Comparison of ENCODE assay signal across 10 cellular contexts in the genomic region with DNA sequence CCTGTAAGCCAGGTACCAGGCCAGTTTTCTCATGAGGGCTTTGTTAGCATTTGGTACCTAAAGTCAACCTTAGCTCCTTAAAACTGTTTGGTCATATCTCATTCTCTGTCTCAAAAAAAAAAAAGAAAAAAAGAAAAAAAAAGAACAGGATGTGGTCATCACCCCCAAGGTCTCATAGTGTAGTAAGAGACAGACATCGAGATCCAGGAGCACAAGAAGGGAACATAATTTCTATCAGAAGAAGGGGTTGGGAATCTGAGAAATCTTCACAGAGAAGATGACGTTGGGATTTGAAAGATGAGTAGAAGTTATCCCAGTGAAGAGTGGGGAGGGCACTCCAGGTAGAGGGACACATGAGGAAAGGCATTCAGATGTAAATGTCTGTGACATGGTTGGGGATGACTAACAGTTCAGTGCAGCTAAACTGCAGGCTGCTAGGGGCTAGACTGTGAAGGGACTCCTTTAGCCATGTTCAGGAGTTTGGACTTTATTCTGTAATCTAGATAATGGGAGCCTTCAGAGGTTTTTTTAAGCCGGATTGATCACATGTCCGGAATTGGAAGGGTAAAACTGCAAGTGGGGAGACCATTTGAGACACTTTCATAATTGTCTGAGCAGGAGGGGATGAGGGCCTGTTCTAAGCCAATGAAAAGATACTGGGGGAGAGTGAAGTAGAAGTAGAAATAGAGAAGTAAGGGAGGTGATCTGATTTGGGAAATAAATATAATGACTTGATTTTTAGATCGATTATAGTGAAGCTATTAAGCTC. TPM values are rescaled to one million over a fixed set of nuclear protein-coding genes. Genes with fewer than 3 reads are reported as not detected.
DNase-seq lines count a peak whose midpoint lies in the region; ATAC-seq and TF ChIP-seq lines count a peak whose summit lies in the region.
"Had no signal": no experiment of that assay in that cellular context is flagged by ENCODE, and none has a peak within 500 bp of the region (broad histone marks: within the 10 kb centered on the region; RNA-seq: fewer than 3 reads in every experiment).

No MANE protein-coding gene starts in this region.

- peak overlapping the region; percentile 85 for H3K4me3 Mint-ChIP-seq in natural killer cell
- H3K4me3 Mint-ChIP-seq: mesothelial cell of epicardium had no signal

- no peaks in the 10 kb centered on the region for H3K27me3 Mint-ChIP-seq in natural killer cell (ENCODE audit: low read depth in 2 of 2)

- no peak for DNase-seq in activated CD4-positive, CD25-positive, alpha-beta regulatory T cell treated with anti-CD3 and anti-CD28 coated beads, Interleukin-2, amount 50 U/mL, for 72 hours
- peak; percentile 56 for DNase-seq in H7
- DNase-seq in natural killer cell, result no peak
- DNase-seq in NCI-H1694 treated with DMSO at 0.1 percent for 48 hours (lab: John Stamatoyannopoulos, UW), result no peak
- DNase-seq in foreskin melanocyte, result no peak
- DNase-seq in NAMALWA (ENCODE audit: low spot score), result no peak

- H3K4me2 ChIP-seq in SU-DHL-6 (ENCODE audit: low read depth, low read length, poor library complexity, severe bottlenecking), result peak overlapping the region; percentile 78
- H3K4me2 ChIP-seq: A549 had no signal

- H3K79me2 ChIP-seq in SU-DHL-6 (ENCODE audit: insufficient read depth, low read length), result peaks cover 28% of the 10 kb centered on the region

- no peaks in the 10 kb centered on the region for H3K36me3 ChIP-seq in H7 (replicated peaks; ENCODE audit: control insufficient read depth, insufficient read depth, low read length)
- no peaks in the 10 kb centered on the region for H3K36me3 ChIP-seq in SU-DHL-6 (ENCODE audit: low read length)

- H3K27ac ChIP-seq in SU-DHL-6 (ENCODE audit: low read depth, low read length), result peak overlapping the region; percentile 61
- H3K27ac ChIP-seq: A549 had no signal

- H3K36me3 Mint-ChIP-seq in natural killer cell, result no peaks in the 10 kb centered on the region
- H3K36me3 Mint-ChIP-seq: mesothelial cell of epicardium had no signal

- intact Hi-C loops in natural killer cell (cut with micrococcal nuclease), result loop anchor here (2.0 kb wide), 1 partner anchor 13 kb away; no protein-coding TSS in a partner anchor

- peaks cover 5% of the 10 kb centered on the region; the same call in 1 of the 2 replicates for H3F3A ChIP-seq in SU-DHL-6 (ENCODE audit: insufficient read depth)

- H4K20me1 ChIP-seq in SU-DHL-6 (ENCODE audit: low read depth, low read length), result no peaks in the 10 kb centered on the region

- H3K9me3 ChIP-seq in SU-DHL-6 (ENCODE audit: insufficient read depth, low read length), result no peaks in the 10 kb centered on the region
- H3K9me3 ChIP-seq: A549 had no signal

- no peaks in the 10 kb centered on the region for H3K27me3 ChIP-seq in H7 (ENCODE audit: control insufficient read depth, insufficient read depth, low read length)
- H3K27me3 ChIP-seq in SU-DHL-6 (ENCODE audit: low read length), result no peaks in the 10 kb centered on the region

- H3K4me3 ChIP-seq in H7 (ENCODE audit: insufficient read depth, low read depth, low read length) (no peak overlapping the region), SU-DHL-6 (ENCODE audit: insufficient read depth, low read length, poor library complexity, severe bottlenecking) (peak overlapping the region; percentile 65)
- H3K4me3 ChIP-seq: A549 had no signal

- peak overlapping the region; percentile 72 for H3K9ac ChIP-seq in SU-DHL-6 (ENCODE audit: low read length)

- peak overlapping the region; percentile 90 to 98 for H3K27ac Mint-ChIP-seq in natural killer cell
- H3K27ac Mint-ChIP-seq: mesothelial cell of epicardium had no signal

- H2AFZ ChIP-seq in SU-DHL-6 (ENCODE audit: low read depth, low read length, severe bottlenecking), result no peak overlapping the region

- H3K4me1 Mint-ChIP-seq in natural killer cell, result peaks cover 22 to 30% of the 10 kb centered on the region in 2 donors
- H3K4me1 Mint-ChIP-seq: mesothelial cell of epicardium had no signal

- no peaks in the 10 kb centered on the region for H3K9me3 Mint-ChIP-seq in natural killer cell

- peak; percentile 81 to 85 for ATAC-seq in activated CD4-positive, CD25-positive, alpha-beta regulatory T cell treated with anti-CD3 and anti-CD28 coated beads, Interleukin-2, amount 50 U/mL, for 24 hours
- ATAC-seq in natural killer cell, result peak; percentile 80 to 84 (median 82)

- TF ChIP-seq CTCF in SU-DHL-6 (IDR thresholded peaks at IDR 0.05; ENCODE audit: insufficient read depth, low read length, poor library complexity, severe bottlenecking) (no peak), natural killer cell (IDR thresholded peaks at IDR 0.05) (no peak)

- no peaks in the 10 kb centered on the region for H3K9me2 ChIP-seq in SU-DHL-6 (replicated peaks; ENCODE audit: insufficient read depth, low read length)

RNA-seq across cellular contexts. Expression of a gene that starts 26.9 kb away (rescaled TPM):
- 0.10 TPM in 1 of 2 replicates, not detected in the other for total RNA-seq in H7 (2014; rRNA removed; shearing (Covaris generic))
- not detected for total RNA-seq in natural killer cell
- total RNA-seq: mesothelial cell of epicardium had no signal

RNA-seq across cellular contexts. Expression of a gene that starts 51.5 kb away (rescaled TPM):
- total RNA-seq in H7 (2014; rRNA removed; shearing (Covaris generic)), result 2.9 and 4.6 TPM in 2 replicates
- total RNA-seq in natural killer cell, result 1 to 10 TPM; 4.0 to 4.3 (median 4.0) TPM

RNA-seq across cellular contexts. Expression of a gene that starts 57.8 kb away (rescaled TPM):
- 46.4 and 48.9 TPM in 2 replicates for total RNA-seq in H7 (2014; rRNA removed; shearing (Covaris generic))
- total RNA-seq in natural killer cell, result 10 to 100 TPM; 18.0 to 21.0 (median 20.4) TPM
